In the genomic region with DNA sequence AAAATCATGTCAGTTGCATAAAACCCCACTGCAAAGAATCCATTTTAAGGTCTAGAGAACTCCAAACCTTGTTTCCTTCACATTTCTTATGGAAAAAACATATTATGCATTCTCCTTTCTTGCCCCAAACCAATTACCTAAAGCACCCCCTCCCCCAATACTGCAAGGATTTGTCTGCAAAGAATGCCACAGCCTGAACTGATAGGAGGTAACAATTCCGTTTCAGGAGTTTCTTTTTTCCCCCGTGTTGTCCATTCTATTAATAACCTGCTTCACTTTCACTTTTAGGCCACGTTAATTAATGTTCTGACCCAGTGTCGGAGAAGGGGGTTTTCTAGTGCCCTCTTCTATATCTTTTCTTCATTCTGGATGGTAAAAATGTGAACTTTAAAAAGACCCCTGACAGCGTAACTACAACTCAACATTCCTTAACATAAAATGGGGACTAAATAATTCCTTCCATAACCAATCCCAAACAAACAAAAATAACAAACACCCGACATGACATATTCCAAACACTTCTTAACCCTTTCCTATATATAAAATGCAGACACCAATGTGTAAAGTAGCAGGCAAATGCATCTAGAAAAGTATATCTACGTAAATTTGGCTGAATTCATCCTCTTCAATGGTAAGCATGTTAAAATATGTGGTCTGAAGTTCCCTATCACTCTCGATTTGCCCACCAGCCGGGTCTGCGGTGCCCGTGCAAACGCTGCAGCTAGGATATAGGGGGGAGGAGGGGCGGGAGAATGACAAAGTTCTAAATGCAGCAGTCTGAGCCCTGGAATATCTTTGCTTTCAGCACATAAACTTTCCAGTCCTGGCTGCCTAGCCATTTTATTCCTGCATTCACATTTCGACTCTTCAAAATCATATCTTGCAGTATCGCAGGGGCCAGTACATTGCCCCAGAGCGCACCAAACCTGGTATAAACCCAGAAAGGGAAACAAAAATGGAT, we compare ENCODE assay signal across 1 cellular context.
TF ChIP-seq lines count a peak whose summit lies in the region.

No MANE protein-coding gene starts in this region.

TF ChIP-seq in HepG2, 621 proteins besides CTCF, POLR2A, EP300 and RAD21:
- no peak for TF ChIP-seq ZNF274 (CRISPR knock-in tag; IDR thresholded peaks at IDR 0.05)
- TF ChIP-seq CBX2 (IDR thresholded peaks at IDR 0.05; ENCODE audit: low read depth, low read length), result peak; percentile 74; the same call in 1 of the 2 replicates
- no peak for TF ChIP-seq CBX2 (CRISPR knock-in tag; IDR thresholded peaks at IDR 0.05; ENCODE audit: low read depth)
- TF ChIP-seq ZNF737 (CRISPR knock-in tag; IDR thresholded peaks at IDR 0.05; ENCODE audit: borderline replicate concordance), result no peak
TF ChIP-seq in HepG2: peak in this region for 1.
